In genomic region chr1:51236548-51237312, GRCh38 we compare ENCODE assay signal across 1 cellular context.
TF ChIP-seq lines count a peak whose summit lies in the region.

No MANE protein-coding gene starts in this region.

TF ChIP-seq in HepG2, 621 proteins besides CTCF, POLR2A, EP300 and RAD21 (continued from another document and continues in another):
- TF ChIP-seq HNRNPLL (IDR thresholded peaks at IDR 0.05; ENCODE audit: low read depth, low read length, poor library complexity, severe bottlenecking) (peak; percentile 44), RARG (CRISPR knock-in tag; IDR thresholded peaks at IDR 0.05; ENCODE audit: low read depth) (no peak), ZNF646 (CRISPR knock-in tag; IDR thresholded peaks at IDR 0.05) (no peak), ZNF24 (IDR thresholded peaks at IDR 0.05) (no peak), MTF1 (CRISPR knock-in tag; IDR thresholded peaks at IDR 0.05) (no peak), ZNF576 (CRISPR knock-in tag; IDR thresholded peaks at IDR 0.05) (no peak), ZNF724P (CRISPR knock-in tag; IDR thresholded peaks at IDR 0.05; ENCODE audit: borderline replicate concordance) (no peak), HNF1A (IDR thresholded peaks at IDR 0.05; ENCODE audit: low read depth) (no peak), HNF1A (CRISPR knock-in tag; IDR thresholded peaks at IDR 0.05; ENCODE audit: borderline replicate concordance) (no peak), STAG1 (CRISPR knock-in tag; IDR thresholded peaks at IDR 0.05) (no peak), MIER3 (CRISPR knock-in tag; IDR thresholded peaks at IDR 0.05; ENCODE audit: borderline replicate concordance) (no peak), BHLHE40 (IDR thresholded peaks at IDR 0.05; ENCODE audit: low read length) (no peak), HES4 (CRISPR knock-in tag; IDR thresholded peaks at IDR 0.05; ENCODE audit: borderline replicate concordance) (no peak), ZKSCAN5 (CRISPR knock-in tag; IDR thresholded peaks at IDR 0.05) (no peak), ONECUT2 (CRISPR knock-in tag; IDR thresholded peaks at IDR 0.05) (no peak), JARID2 (CRISPR knock-in tag; IDR thresholded peaks at IDR 0.05; ENCODE audit: insufficient replicate concordance) (no peak), ZNF431 (CRISPR knock-in tag; IDR thresholded peaks at IDR 0.05; ENCODE audit: borderline replicate concordance, low read depth) (0 out of 2 replicates have a peak, but pooled peaks have one; percentile 16), ZBTB46 (CRISPR knock-in tag; IDR thresholded peaks at IDR 0.05; ENCODE audit: borderline replicate concordance) (no peak), ZNF660 (CRISPR knock-in tag; IDR thresholded peaks at IDR 0.05; ENCODE audit: borderline replicate concordance, low read depth) (no peak), ZSCAN25 (CRISPR knock-in tag; IDR thresholded peaks at IDR 0.05) (no peak), ASH2L (IDR thresholded peaks at IDR 0.05; ENCODE audit: insufficient read length, low read depth, low read length) (peak; percentile 33), SRY (CRISPR knock-in tag; IDR thresholded peaks at IDR 0.05) (no peak; the same call in 1 of the 2 replicates), ATAD3A (CRISPR knock-in tag; IDR thresholded peaks at IDR 0.05) (no peak), EZH2 (conservative IDR thresholded peaks at IDR 0.05; ENCODE audit: low read depth, low read length) (no peak), PHF8 (CRISPR knock-in tag; IDR thresholded peaks at IDR 0.05) (peak; percentile 11; the same call in 1 of the 2 replicates), PRDM10 (CRISPR knock-in tag; IDR thresholded peaks at IDR 0.05; ENCODE audit: low read depth) (no peak), DNMT1 (CRISPR knock-in tag; IDR thresholded peaks at IDR 0.05) (no peak), ZKSCAN8 (CRISPR knock-in tag; IDR thresholded peaks at IDR 0.05; ENCODE audit: borderline replicate concordance) (no peak), CSRNP1 (CRISPR knock-in tag; IDR thresholded peaks at IDR 0.05) (no peak), ZNF7 (CRISPR knock-in tag; IDR thresholded peaks at IDR 0.05) (no peak), ZNF564 (CRISPR knock-in tag; IDR thresholded peaks at IDR 0.05) (no peak), MED1 (CRISPR knock-in tag; IDR thresholded peaks at IDR 0.05) (no peak), PREB (CRISPR knock-in tag; IDR thresholded peaks at IDR 0.05) (no peak), UBTF (CRISPR knock-in tag; IDR thresholded peaks at IDR 0.05) (0 out of 2 replicates have a peak, but pooled peaks have one; percentile 34), STAT5B (CRISPR knock-in tag; IDR thresholded peaks at IDR 0.05) (no peak), MXD1 (CRISPR knock-in tag; IDR thresholded peaks at IDR 0.05) (no peak), DRAP1 (CRISPR knock-in tag; IDR thresholded peaks at IDR 0.05) (no peak)
